1 cellular context compared by ENCODE assay signal in the genomic region with DNA sequence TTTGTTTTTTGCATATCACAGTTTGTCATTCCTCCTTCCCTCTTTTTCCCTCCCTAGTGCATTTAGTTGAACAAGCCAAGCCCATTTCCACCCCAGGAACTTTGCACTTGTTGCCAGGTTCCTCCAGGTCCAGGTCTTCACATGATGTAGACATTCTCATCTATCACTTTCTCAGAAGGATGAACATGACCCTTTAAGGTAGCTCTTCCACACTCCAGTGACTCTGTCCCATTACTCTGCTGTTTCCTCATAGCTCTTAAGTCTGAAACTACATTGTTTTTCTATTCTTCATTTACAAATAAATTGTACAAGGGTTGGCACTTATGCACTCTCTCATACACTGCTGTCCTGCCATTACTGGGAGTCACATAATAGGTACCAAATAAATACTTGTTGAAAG.
TF ChIP-seq lines count a peak whose summit lies in the region.

No MANE protein-coding gene starts in this region.

TF ChIP-seq in GM12878, 131 proteins besides CTCF, POLR2A, EP300 and RAD21:
- TF ChIP-seq, protein P1, sequence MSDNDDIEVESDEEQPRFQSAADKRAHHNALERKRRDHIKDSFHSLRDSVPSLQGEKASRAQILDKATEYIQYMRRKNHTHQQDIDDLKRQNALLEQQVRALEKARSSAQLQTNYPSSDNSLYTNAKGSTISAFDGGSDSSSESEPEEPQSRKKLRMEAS (IDR thresholded peaks at IDR 0.05; ENCODE audit: low read depth, low read length): no peak
- TF ChIP-seq, protein P2, sequence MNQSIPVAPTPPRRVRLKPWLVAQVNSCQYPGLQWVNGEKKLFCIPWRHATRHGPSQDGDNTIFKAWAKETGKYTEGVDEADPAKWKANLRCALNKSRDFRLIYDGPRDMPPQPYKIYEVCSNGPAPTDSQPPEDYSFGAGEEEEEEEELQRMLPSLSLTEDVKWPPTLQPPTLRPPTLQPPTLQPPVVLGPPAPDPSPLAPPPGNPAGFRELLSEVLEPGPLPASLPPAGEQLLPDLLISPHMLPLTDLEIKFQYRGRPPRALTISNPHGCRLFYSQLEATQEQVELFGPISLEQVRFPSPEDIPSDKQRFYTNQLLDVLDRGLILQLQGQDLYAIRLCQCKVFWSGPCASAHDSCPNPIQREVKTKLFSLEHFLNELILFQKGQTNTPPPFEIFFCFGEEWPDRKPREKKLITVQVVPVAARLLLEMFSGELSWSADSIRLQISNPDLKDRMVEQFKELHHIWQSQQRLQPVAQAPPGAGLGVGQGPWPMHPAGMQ (IDR thresholded peaks at IDR 0.05; ENCODE audit: borderline replicate concordance): no peak
- 0 out of 4 replicates have a peak, but pooled peaks of 1 of the 2 experiments have one; percentile 45 for TF ChIP-seq SRF (IDR thresholded peaks at IDR 0.05; ENCODE audit: low read depth in 2 of 2, low read length in 2 of 2)
